1 cellular context compared by ENCODE assay signal in the genomic region with DNA sequence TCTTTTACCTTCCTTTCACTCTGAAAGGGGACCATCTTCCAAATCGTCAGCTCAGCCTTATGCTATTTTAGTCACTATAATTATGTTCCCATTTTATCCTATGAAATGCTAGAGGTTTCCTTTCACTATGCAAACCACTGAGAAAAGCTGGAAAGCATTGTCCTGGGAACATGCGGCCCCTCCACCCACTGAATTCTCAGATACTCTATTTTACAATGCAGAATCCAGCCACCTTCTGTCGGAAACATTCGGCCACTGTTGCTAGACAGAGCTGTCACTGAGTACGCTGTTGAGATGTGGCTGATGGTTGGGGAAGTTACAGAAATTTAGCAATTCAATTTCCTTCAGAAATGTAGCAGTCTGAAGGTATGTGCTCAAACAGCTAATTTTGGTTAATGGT.
TF ChIP-seq lines count a peak whose summit lies in the region.

No MANE protein-coding gene starts in this region.

TF ChIP-seq in WTC11, 78 proteins besides CTCF, POLR2A, EP300 and RAD21 (continued from another document):
- TF ChIP-seq GABPB1 (CRISPR knock-in tag; IDR thresholded peaks at IDR 0.05) = no peak
